1 cellular context compared by ENCODE assay signal in genomic region chr16:89278441-89279240, GRCh38.
TF ChIP-seq lines count a peak whose summit lies in the region.

No MANE protein-coding gene starts in this region.

TF ChIP-seq in H1, 55 proteins besides CTCF, POLR2A, EP300 and RAD21:
- no peak for TF ChIP-seq SRF (IDR thresholded peaks at IDR 0.05; ENCODE audit: low read depth, low read length)
- TF ChIP-seq CHD1 (IDR thresholded peaks at IDR 0.05; ENCODE audit: low read depth, low read length): no peak
- TF ChIP-seq SIX5 (IDR thresholded peaks at IDR 0.05; ENCODE audit: low read depth, low read length): no peak
- TF ChIP-seq TAF1 (IDR thresholded peaks at IDR 0.05; ENCODE audit: low read depth, low read length): no peak
- TF ChIP-seq SP4 (IDR thresholded peaks at IDR 0.05; ENCODE audit: low read length): no peak
- no peak for TF ChIP-seq BRCA1 (IDR thresholded peaks at IDR 0.05; ENCODE audit: low read depth, low read length)
- TF ChIP-seq YY1 (IDR thresholded peaks at IDR 0.05; ENCODE audit: low read depth, low read length): no peak
- no peak for TF ChIP-seq RXRA (IDR thresholded peaks at IDR 0.05; ENCODE audit: insufficient read depth, low read depth, low read length)
- TF ChIP-seq MAX (IDR thresholded peaks at IDR 0.05): no peak
- TF ChIP-seq CHD7 (IDR thresholded peaks at IDR 0.05; ENCODE audit: insufficient replicate concordance, low read length): no peak
- no peak for TF ChIP-seq BCL11A (IDR thresholded peaks at IDR 0.05; ENCODE audit: low read depth in 2 of 2, low read length in 2 of 2)
- no peak for TF ChIP-seq SUZ12 (IDR thresholded peaks at IDR 0.05; ENCODE audit: low read length)
- TF ChIP-seq HDAC2 (IDR thresholded peaks at IDR 0.05; ENCODE audit: borderline replicate concordance in 1 of 2, low read depth in 2 of 2, low read length in 2 of 2): no peak
